In the genomic region with DNA sequence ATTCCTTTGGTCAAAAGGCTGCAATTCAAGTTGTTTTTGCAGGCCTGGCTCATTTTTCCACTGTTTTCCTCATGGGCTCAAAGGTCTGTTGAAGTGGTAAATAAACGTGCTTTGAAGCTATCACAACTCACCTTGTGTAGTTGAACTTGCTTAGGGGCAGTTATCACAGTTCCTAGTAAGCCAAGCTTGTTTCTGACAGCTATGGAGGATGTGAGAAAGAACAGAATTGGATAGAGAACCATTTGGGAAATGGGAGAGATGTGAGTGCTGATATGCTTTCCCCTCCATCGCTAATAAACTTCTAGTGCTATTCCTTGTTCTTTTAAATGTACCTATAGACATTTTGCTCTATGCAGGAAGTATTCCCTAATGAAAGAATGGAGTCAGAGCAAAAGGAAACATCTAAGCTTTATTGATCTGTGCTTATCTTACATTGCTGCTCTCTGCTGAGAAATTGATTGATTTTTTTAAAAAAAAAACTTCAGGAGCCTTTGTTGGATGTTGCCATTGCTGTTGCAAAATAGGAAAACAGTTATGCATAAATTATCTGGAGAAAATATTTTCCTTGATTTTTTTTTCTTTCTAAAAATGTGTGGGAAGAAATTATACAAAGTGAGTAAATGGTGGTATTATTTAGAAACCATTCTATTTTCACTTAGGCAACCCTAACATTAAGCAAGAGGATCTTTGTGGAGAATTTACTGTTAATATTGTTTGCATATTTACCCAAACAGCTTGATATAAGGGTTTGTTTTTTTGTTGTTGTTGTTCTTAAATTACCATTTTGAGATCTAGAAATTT, we compare ENCODE assay signal across 22 cellular contexts.
DNase-seq lines count a peak whose midpoint lies in the region; ATAC-seq and TF ChIP-seq lines count a peak whose summit lies in the region.
"Had no signal": no experiment of that assay in that cellular context is flagged by ENCODE, and none has a peak within 500 bp of the region (broad histone marks: within the 10 kb centered on the region; RNA-seq: fewer than 3 reads in every experiment).

No MANE protein-coding gene starts in this region.

- no peaks in the 10 kb centered on the region for H3K27me3 Mint-ChIP-seq in activated T-helper 17 cell treated with anti-CD3 and anti-CD28 coated beads, Interleukin-2, amount 50 U/mL, for 72 hours

- H3K27ac ChIP-seq in hepatocyte (peak overlapping the region; percentile 38), mesendoderm (ENCODE audit: low read depth, low read length) (no peak overlapping the region), transverse colon (peak overlapping the region in 3 of 4 donors; percentile 18 to 36 (median 30)), thyroid gland (no peak overlapping the region)
- H3K27ac ChIP-seq: 22Rv1, PC-9, SJCRH30 had no signal

- no peak overlapping the region for H3K9ac ChIP-seq in mesendoderm (ENCODE audit: low read length)

- in situ Hi-C loops in transverse colon (cut with MboI; ENCODE audit: low pct_ligation_motif_present in 1 of 4, low pct_unique_long_range_greater_than_20kb in 1 of 4, low sequenced_read_pairs in 3 of 4): no loop called here

- H3K9me3 ChIP-seq in hepatocyte (ENCODE audit: low read depth): no peaks in the 10 kb centered on the region
- H3K9me3 ChIP-seq in transverse colon: peaks cover 7 to 12% of the 10 kb centered on the region in 2 donors
- H3K9me3 ChIP-seq in thyroid gland: no peaks in the 10 kb centered on the region

- H3K79me2 ChIP-seq in hepatocyte (peaks cover 66% of the 10 kb centered on the region), mesendoderm (ENCODE audit: control insufficient read depth, insufficient read depth, low read length) (no peaks in the 10 kb centered on the region)

- H3K36me3 ChIP-seq in hepatocyte (replicated peaks; ENCODE audit: insufficient read depth, low read depth) (no peaks in the 10 kb centered on the region), mesendoderm (ENCODE audit: control insufficient read depth, insufficient read depth, low read length) (no peaks in the 10 kb centered on the region), transverse colon (no peaks in the 10 kb centered on the region), thyroid gland (no peaks in the 10 kb centered on the region)
- H3K36me3 ChIP-seq: SJCRH30 had no signal

- peak; percentile 16 for DNase-seq in DMS53 (lab: John Stamatoyannopoulos, UW)
- no peak for DNase-seq in DMS53 treated with DMSO at 0.1 percent for 48 hours (lab: John Stamatoyannopoulos, UW; ENCODE audit: unreplicated experiment)
- peak; percentile 25 for DNase-seq in hepatocyte (ENCODE audit: low spot score)
- peak; percentile 14 for DNase-seq in mesendoderm
- no peak for DNase-seq in transverse colon
- no peak for DNase-seq in NCI-H1048 (lab: John Stamatoyannopoulos, UW)
- no peak for DNase-seq in thyroid gland
- DNase-seq: ACHN, Calu3, KBM-7, MV-4-11, NCI-H1105 treated with DMSO at 0.1 percent for 48 hours, NCI-H146, NCI-H1930, NCI-H446 treated with DMSO at 0.1 percent for 48 hours, NCI-H526, PC-9, SJCRH30 had no signal

- no peak overlapping the region for H3K4ac ChIP-seq in mesendoderm (ENCODE audit: low read depth, low read length)

- H3K18ac ChIP-seq in mesendoderm (ENCODE audit: low read length): no peak overlapping the region

- no peaks in the 10 kb centered on the region for H3K9me2 ChIP-seq in hepatocyte (replicated peaks; ENCODE audit: insufficient read depth)

- TF ChIP-seq POLR2A in transverse colon (IDR thresholded peaks at IDR 0.05) (no peak), thyroid gland (IDR thresholded peaks at IDR 0.05) (no peak)

- H3K4me3 Mint-ChIP-seq in activated T-helper 17 cell treated with anti-CD3 and anti-CD28 coated beads, Interleukin-2, amount 50 U/mL, for 72 hours: no peak overlapping the region

- H3K4me3 ChIP-seq in hepatocyte (no peak overlapping the region), mesendoderm (ENCODE audit: low read length) (no peak overlapping the region), transverse colon (no peak overlapping the region), thyroid gland (replicated peaks in 1 of 3) (no peak overlapping the region)
- H3K4me3 ChIP-seq: PC-9, SJCRH30 had no signal

- H3K9me3 Mint-ChIP-seq in activated T-helper 17 cell treated with anti-CD3 and anti-CD28 coated beads, Interleukin-2, amount 50 U/mL, for 72 hours: peaks cover 19% of the 10 kb centered on the region

- peaks cover 3% of the 10 kb centered on the region for H3K79me1 ChIP-seq in mesendoderm (ENCODE audit: low read length)

- no peak overlapping the region for H2BK15ac ChIP-seq in mesendoderm (replicated peaks; ENCODE audit: low read depth)

- H3K27me3 ChIP-seq in hepatocyte (no peaks in the 10 kb centered on the region), mesendoderm (ENCODE audit: insufficient read depth, low read length, poor library complexity) (no peaks in the 10 kb centered on the region), transverse colon (no peaks in the 10 kb centered on the region), thyroid gland (no peaks in the 10 kb centered on the region)
- H3K27me3 ChIP-seq: SJCRH30 had no signal

- no peak for TF ChIP-seq CTCF in hepatocyte (IDR thresholded peaks at IDR 0.05; ENCODE audit: poor library complexity)
- no peak for TF ChIP-seq CTCF in transverse colon (IDR thresholded peaks at IDR 0.05)
- no peak for TF ChIP-seq CTCF in thyroid gland (IDR thresholded peaks at IDR 0.05)

- WGBS in hepatocyte (ENCODE audit: low lambda C conversion rate, missing lambda C conversion rate): 17% methylated on average over 2 of the region's 2 CpGs
- WGBS in mesendoderm (ENCODE audit: extremely low coverage, insufficient coverage, low lambda C conversion rate): no CpG with 5 or more reads among the region's 2 CpGs
- WGBS in transverse colon (ENCODE audit: low coverage in 1 of 2), 2 donors: 36 to 43% methylated on average over 2 of the region's 2 CpGs
- 46% methylated on average over 2 of the region's 2 CpGs for WGBS in thyroid gland, 2 donors

- no peaks in the 10 kb centered on the region for H4K20me1 ChIP-seq in hepatocyte (ENCODE audit: insufficient read depth, poor library complexity, severe bottlenecking)

- H4K8ac ChIP-seq in mesendoderm (ENCODE audit: low read depth, low read length): no peak overlapping the region

- H2AK5ac ChIP-seq in mesendoderm (ENCODE audit: low read length): no peak overlapping the region

- H2AFZ ChIP-seq in hepatocyte: no peak overlapping the region
- H2AFZ ChIP-seq: PC-9 had no signal

- H3K56ac ChIP-seq in mesendoderm (ENCODE audit: low read length): no peak overlapping the region

- no peak for ATAC-seq in activated T-helper 17 cell treated with anti-CD3 and anti-CD28 coated beads, Interleukin-2, amount 50 U/mL, for 72 hours (replicated peaks)
- ATAC-seq: HCT116, Right ventricle myocardium inferior had no signal

- no peak overlapping the region for H2BK120ac ChIP-seq in mesendoderm (ENCODE audit: low read depth, low read length)

- intact Hi-C loops in transverse colon (cut with DNase I; ENCODE audit: low total_unique reads) (no loop called here), thyroid gland (cut with DNase I) (no loop called here)

- no peaks in the 10 kb centered on the region for H3K36me3 Mint-ChIP-seq in activated T-helper 17 cell treated with anti-CD3 and anti-CD28 coated beads, Interleukin-2, amount 50 U/mL, for 72 hours (ENCODE audit: low read depth)

- no peak overlapping the region for H3K27ac Mint-ChIP-seq in activated T-helper 17 cell treated with anti-CD3 and anti-CD28 coated beads, Interleukin-2, amount 50 U/mL, for 72 hours

- no peak overlapping the region for H4K5ac ChIP-seq in mesendoderm (ENCODE audit: low read length)

- H3K4me1 Mint-ChIP-seq in activated T-helper 17 cell treated with anti-CD3 and anti-CD28 coated beads, Interleukin-2, amount 50 U/mL, for 72 hours: peaks cover 5% of the 10 kb centered on the region

- H3K23ac ChIP-seq in mesendoderm (ENCODE audit: low read length): no peak overlapping the region

- no peak overlapping the region for H2BK5ac ChIP-seq in mesendoderm (ENCODE audit: low read length)

- no peak for TF ChIP-seq EP300 in transverse colon (IDR thresholded peaks at IDR 0.05; ENCODE audit: low read depth)

- H3K4me2 ChIP-seq in hepatocyte (peak overlapping the region; percentile 58), mesendoderm (ENCODE audit: low read length) (no peak overlapping the region)
- H3K4me2 ChIP-seq: PC-9 had no signal

- H3K4me1 ChIP-seq in hepatocyte (ENCODE audit: insufficient read depth): peaks cover 8% of the 10 kb centered on the region
- H3K4me1 ChIP-seq in mesendoderm (ENCODE audit: control insufficient read depth, low read depth, low read length): no peaks in the 10 kb centered on the region
- peaks cover 0 to 24% (median 9%) of the 10 kb centered on the region in 4 donors for H3K4me1 ChIP-seq in transverse colon
- peaks cover 9 to 14% of the 10 kb centered on the region in 2 donors for H3K4me1 ChIP-seq in thyroid gland
- H3K4me1 ChIP-seq: SJCRH30 had no signal

Comparison
In these comparisons a context has a peak if more than half of its experiments do, and no peak if none do; other contexts are left out.
1. DNase-seq: peak in DMS53 (single experiment), hepatocyte (single experiment) and mesendoderm (single experiment); none in DMS53 treated with DMSO at 0.1 percent for 48 hours (single experiment), transverse colon (single experiment), NCI-H1048 (single experiment) and thyroid gland (0 of 2).
2. H3K27ac ChIP-seq: peak in hepatocyte (single experiment) and transverse colon (3 of 4); none in mesendoderm (single experiment) and thyroid gland (0 of 3).